21 cellular contexts compared by ENCODE assay signal in the genomic region with DNA sequence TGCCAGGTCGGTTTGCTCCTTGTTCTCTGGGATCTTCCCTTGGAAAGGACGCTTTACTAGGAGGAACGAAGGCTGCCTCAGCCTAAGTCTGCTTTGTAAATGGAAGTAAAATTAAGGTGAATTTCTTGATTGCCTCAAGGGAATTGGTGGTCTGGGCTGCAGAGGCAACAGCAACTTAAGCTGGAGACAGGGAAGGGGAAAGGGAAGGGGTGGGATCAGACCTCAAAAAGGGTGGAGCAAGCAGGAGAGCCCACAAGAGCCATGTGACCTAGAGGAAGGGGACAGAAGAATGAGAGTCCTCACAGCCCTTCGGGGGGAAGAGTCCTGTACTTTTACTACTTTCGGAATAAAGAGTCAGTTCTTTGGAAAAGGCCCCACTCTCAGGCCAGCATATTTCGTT.
DNase-seq lines count a peak whose midpoint lies in the region; ATAC-seq and TF ChIP-seq lines count a peak whose summit lies in the region.
"Had no signal": no experiment of that assay in that cellular context is flagged by ENCODE, and none has a peak within 500 bp of the region (broad histone marks: within the 10 kb centered on the region; RNA-seq: fewer than 3 reads in every experiment).

No MANE protein-coding gene starts in this region.

- H3K9me3 Mint-ChIP-seq in endothelial cell (ENCODE audit: unreplicated experiment), result no peaks in the 10 kb centered on the region
- H3K9me3 Mint-ChIP-seq: activated CD4-positive, alpha-beta memory T cell treated with anti-CD3 and anti-CD28 coated beads for 36 hours; activated naive CD8-positive, alpha-beta T cell treated with anti-CD3 and anti-CD28 coated beads for 36 hours had no signal

- H3K27ac Mint-ChIP-seq in endothelial cell (ENCODE audit: unreplicated experiment), result peak overlapping the region; percentile 97
- H3K27ac Mint-ChIP-seq: activated CD4-positive, alpha-beta memory T cell treated with anti-CD3 and anti-CD28 coated beads for 36 hours; activated naive CD8-positive, alpha-beta T cell treated with anti-CD3 and anti-CD28 coated beads for 36 hours had no signal

- H3K4me3 ChIP-seq in psoas muscle, result no peak overlapping the region
- H3K4me3 ChIP-seq: breast epithelium, spleen, transverse colon had no signal

- H3K4me1 ChIP-seq in psoas muscle, result no peaks in the 10 kb centered on the region
- H3K4me1 ChIP-seq: breast epithelium, transverse colon had no signal

- TF ChIP-seq CTCF in endothelial cell (IDR thresholded peaks at IDR 0.05; ENCODE audit: unreplicated experiment) (no peak), psoas muscle (IDR thresholded peaks at IDR 0.05) (no peak)

- 79 to 82% (median 82%) methylated on average over 6 of the region's 6 CpGs for WGBS in psoas muscle, 3 donors

- H3K36me3 ChIP-seq in psoas muscle (ENCODE audit: insufficient read depth in 1 of 2, low read depth in 1 of 2), result no peaks in the 10 kb centered on the region
- H3K36me3 ChIP-seq: breast epithelium, spleen, transverse colon had no signal

- H3K4me1 Mint-ChIP-seq in endothelial cell (ENCODE audit: unreplicated experiment), result peaks cover 53% of the 10 kb centered on the region

- H3K27ac ChIP-seq in psoas muscle, result peak overlapping the region; percentile 70
- H3K27ac ChIP-seq: 22Rv1 had no signal

- intact Hi-C loops in psoas muscle (cut with DNase I), result no loop called here

- ATAC-seq in psoas muscle (no peak), HG02870 (IDR thresholded peaks at IDR 0.05; ENCODE audit: unreplicated experiment) (no peak), HG02840 (IDR thresholded peaks at IDR 0.05; ENCODE audit: low FRiP score, unreplicated experiment) (no peak)

- no peaks in the 10 kb centered on the region for H3K27me3 ChIP-seq in psoas muscle (ENCODE audit: insufficient read depth in 3 of 3, low read length in 2 of 3)
- H3K27me3 ChIP-seq: breast epithelium, spleen, transverse colon had no signal

- peak overlapping the region; percentile 33 for H3K4me3 Mint-ChIP-seq in endothelial cell (ENCODE audit: unreplicated experiment)
- H3K4me3 Mint-ChIP-seq: activated CD4-positive, alpha-beta memory T cell treated with anti-CD3 and anti-CD28 coated beads for 36 hours; activated naive CD8-positive, alpha-beta T cell treated with anti-CD3 and anti-CD28 coated beads for 36 hours had no signal

- H3K27me3 Mint-ChIP-seq in endothelial cell (ENCODE audit: unreplicated experiment), result peaks cover 7% of the 10 kb centered on the region

- DNase-seq in NCI-H82 (lab: John Stamatoyannopoulos, UW) (peak; percentile 7), NCI-H82 treated with DMSO at 0.1 percent for 48 hours (lab: John Stamatoyannopoulos, UW; ENCODE audit: unreplicated experiment) (no peak), M059J (ENCODE audit: low read depth) (peak; percentile 21), endothelial cell (ENCODE audit: low spot score) (no peak), psoas muscle (no peak), NOMO-1 treated with DMSO at 0.1 percent for 48 hours (lab: John Stamatoyannopoulos, UW; ENCODE audit: unreplicated experiment) (no peak)
- DNase-seq: activated CD4-positive, alpha-beta memory T cell treated with anti-CD3 and anti-CD28 coated beads for 36 hours; activated naive CD8-positive, alpha-beta T cell treated with anti-CD3 and anti-CD28 coated beads for 36 hours; activated T-cell treated with anti-CD3 and anti-CD28 coated beads, Interleukin-2, amount 50 U/mL, for 48 hours; DMS 273 treated with DMSO at 0.1 percent for 48 hours; GOT3; KG1; midbrain; NCI-H1417; NCI-H774; spleen; transverse colon had no signal

- H3K36me3 Mint-ChIP-seq in endothelial cell (ENCODE audit: low read depth, unreplicated experiment), result peaks cover 10% of the 10 kb centered on the region
- H3K36me3 Mint-ChIP-seq: activated CD4-positive, alpha-beta memory T cell treated with anti-CD3 and anti-CD28 coated beads for 36 hours; activated naive CD8-positive, alpha-beta T cell treated with anti-CD3 and anti-CD28 coated beads for 36 hours had no signal

- no peaks in the 10 kb centered on the region for H3K9me3 ChIP-seq in psoas muscle
- H3K9me3 ChIP-seq: breast epithelium, spleen, transverse colon had no signal

Comparison
In these comparisons a context has a peak if more than half of its experiments do, and no peak if none do; other contexts are left out.
1. DNase-seq: peak in NCI-H82 (single experiment) and M059J (single experiment); none in NCI-H82 treated with DMSO at 0.1 percent for 48 hours (single experiment), endothelial cell (single experiment), psoas muscle (0 of 2) and NOMO-1 treated with DMSO at 0.1 percent for 48 hours (single experiment).